In the genomic region with DNA sequence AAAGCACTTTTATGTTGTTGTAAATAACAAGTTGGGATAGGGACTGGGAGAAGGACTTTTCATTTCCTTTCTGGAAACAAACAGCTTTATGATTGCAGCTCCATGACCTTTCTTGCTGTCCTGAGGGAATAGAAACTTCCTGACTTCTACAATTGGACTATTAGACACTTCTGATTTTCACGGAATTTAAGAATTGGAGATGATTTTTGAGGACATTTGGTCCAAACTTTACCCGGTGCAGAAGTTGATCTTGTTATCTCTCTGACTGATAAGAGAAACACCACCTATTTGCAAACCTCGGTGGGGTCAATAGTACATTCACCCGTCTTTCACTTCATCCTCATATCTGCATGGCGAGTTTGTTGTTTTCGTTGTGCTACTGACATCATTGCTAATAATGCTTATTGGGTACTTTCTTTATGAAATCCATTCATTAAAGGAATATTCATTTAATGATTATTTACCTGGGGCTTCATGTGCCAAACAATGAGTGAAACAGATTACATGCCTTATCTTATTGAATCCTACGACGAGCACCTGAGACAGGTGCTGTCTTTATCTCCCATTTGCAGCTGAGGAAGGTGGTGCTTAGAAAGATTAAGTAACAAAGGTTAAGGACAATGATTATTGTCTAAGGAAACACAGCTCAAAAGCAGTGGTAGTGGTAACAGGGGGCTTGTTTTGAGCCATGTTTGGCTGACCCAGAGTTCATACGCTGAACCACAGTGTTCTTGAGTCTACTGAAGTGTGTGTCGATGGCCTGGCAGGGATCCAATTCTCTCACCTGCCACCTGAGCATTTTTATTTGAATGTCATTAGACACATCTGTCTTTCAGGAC, we compare ENCODE assay signal across 9 cellular contexts.
DNase-seq lines count a peak whose midpoint lies in the region; ATAC-seq and TF ChIP-seq lines count a peak whose summit lies in the region.
"Had no signal": no experiment of that assay in that cellular context is flagged by ENCODE, and none has a peak within 500 bp of the region (broad histone marks: within the 10 kb centered on the region; RNA-seq: fewer than 3 reads in every experiment).

No MANE protein-coding gene starts in this region.

- H3K4me2 ChIP-seq in IMR-90 (ENCODE audit: low read depth, low read length) = no peak overlapping the region

- 0 out of 2 replicates have a peak, but pooled peaks cover 3% of the 10 kb centered on the region for H3K9me1 ChIP-seq in IMR-90 (ENCODE audit: insufficient read depth, low read length)

- H2BK120ac ChIP-seq in IMR-90 (ENCODE audit: low read depth, low read length) = peak overlapping the region; percentile 1; the same call in 1 of the 2 replicates

- H2AK9ac ChIP-seq in IMR-90 (replicated peaks; ENCODE audit: low read depth, low read length, poor library complexity) = no peak overlapping the region

- H3K4me3 ChIP-seq in IMR-90 (ENCODE audit: insufficient read depth, low read depth, low read length) (no peak overlapping the region), skeletal muscle tissue (ENCODE audit: low read length in 3 of 3) (peak overlapping the region in 1 of 3 donors; percentile 25), BE2C (ENCODE audit: low read depth, low read length) (no peak overlapping the region)

- no peak for TF ChIP-seq RAD21 in IMR-90 (IDR thresholded peaks at IDR 0.05; ENCODE audit: low read length)

- dilution Hi-C loops in IMR-90 (cut with HindIII; ENCODE audit: low sequenced_read_pairs, unreplicated experiment) = no loop called here

- no peak for TF ChIP-seq POLR2A in IMR-90 (IDR thresholded peaks at IDR 0.05; ENCODE audit: low read depth, low read length)

- ATAC-seq in IMR-90 (ENCODE audit: low read depth) (no peak), left cardiac atrium (peak; percentile 37 to 54)

- CTCF ChIA-PET in IMR-90 (lab: Yijun Ruan, JAX) = interaction anchor here (1.1 to 2.4 kb wide), 3 partner anchors 17 to 459 kb away, joined by 3 to 7 read pairs (median 6); no protein-coding TSS in a partner anchor

- no peak overlapping the region for H3K4ac ChIP-seq in IMR-90 (ENCODE audit: low read depth, low read length)

- intact Hi-C loops in IMR-90 (cut with micrococcal nuclease) (loop anchor here (1.0 to 10.0 kb wide), 4 partner anchors 131 to 457 kb away; no protein-coding TSS in a partner anchor), left cardiac atrium (cut with DNase I) (loop anchor here (5.0 to 10.0 kb wide), 4 partner anchors 127 to 464 kb away; no protein-coding TSS in a partner anchor)

- no peaks in the 10 kb centered on the region for H3K9me3 ChIP-seq in IMR-90 (ENCODE audit: control insufficient read depth, insufficient read depth, low read length)
- no peaks in the 10 kb centered on the region for H3K9me3 ChIP-seq in skeletal muscle tissue (ENCODE audit: control insufficient read depth in 3 of 3, low read length in 3 of 3)
- H3K9me3 ChIP-seq in BE2C = no peaks in the 10 kb centered on the region
- H3K9me3 ChIP-seq: neutrophil had no signal

- H4K20me1 ChIP-seq in IMR-90 (ENCODE audit: insufficient read depth, low read length) = no peaks in the 10 kb centered on the region

- H2AFZ ChIP-seq in IMR-90 (replicated peaks; ENCODE audit: low read length, poor library complexity) = no peak overlapping the region

- DNase-seq in IMR-90 (no peak), NCI-H774 (lab: John Stamatoyannopoulos, UW) (peak; percentile 72), left cardiac atrium (no peak), NCI-H1694 treated with DMSO at 0.1 percent for 48 hours (lab: John Stamatoyannopoulos, UW) (no peak), cerebellar nuclear complex (lab: John Stamatoyannopoulos, UW) (no peak), HT-29 (ENCODE audit: low spot score) (no peak), BE2C (no peak)

- no peak overlapping the region for H4K8ac ChIP-seq in IMR-90 (ENCODE audit: low read depth in 2 of 2, low read length in 2 of 2)

- H4K5ac ChIP-seq in IMR-90 (ENCODE audit: low read depth, low read length) = no peak overlapping the region

- H3K56ac ChIP-seq in IMR-90 (ENCODE audit: extremely low read depth, insufficient read depth, low read length) = no peak overlapping the region; the same call in 1 of the 2 replicates

- no TSS peak for BruUV-seq in IMR-90 (replicated peaks; lab: Mats Ljungman, UMichigan)

- H3K23ac ChIP-seq in IMR-90 (ENCODE audit: low read depth, low read length) = no peak overlapping the region

- WGBS in IMR-90 (ENCODE audit: extremely low coverage in 2 of 2, insufficient read length in 1 of 2), 2 experiments = 100% methylated on average over 1 of the region's 10 CpGs; no CpG with 5 or more reads in 1 of the 2 experiments

- H3K27ac ChIP-seq in IMR-90 (ENCODE audit: insufficient read depth, low read length) (no peak overlapping the region), skeletal muscle tissue (ENCODE audit: low read depth, low read length) (peak overlapping the region; percentile 72)
- H3K27ac ChIP-seq: neutrophil had no signal

- peak overlapping the region; percentile 21; the same call in 1 of the 2 replicates for H2AK5ac ChIP-seq in IMR-90 (ENCODE audit: low read depth, low read length)

- H2BK20ac ChIP-seq in IMR-90 (ENCODE audit: low read depth, low read length) = peak overlapping the region; percentile 34; the same call in 1 of the 2 replicates

- H3K14ac ChIP-seq in IMR-90 (replicated peaks; ENCODE audit: low read depth, low read length) = no peak overlapping the region

- POLR2A ChIA-PET in IMR-90 (lab: Charles Lee; ENCODE audit: unreplicated experiment) = no interaction called here

- no peak for TF ChIP-seq CTCF in IMR-90 (conservative IDR thresholded peaks at IDR 0.05; ENCODE audit: low read depth, low read length)
- TF ChIP-seq CTCF in BE2C (IDR thresholded peaks at IDR 0.05; ENCODE audit: low read depth, low read length) = no peak

- H3K18ac ChIP-seq in IMR-90 (ENCODE audit: low read depth, low read length) = no peak overlapping the region; the same call in 1 of the 2 replicates

- H3K4me1 ChIP-seq in IMR-90 (ENCODE audit: control insufficient read depth, insufficient read depth, low read length) (peaks cover 4% of the 10 kb centered on the region; the same call in 1 of the 2 replicates), skeletal muscle tissue (ENCODE audit: control insufficient read depth in 3 of 3, insufficient read depth in 3 of 3, low read length in 3 of 3) (peaks cover 4 to 20% (median 12%) of the 10 kb centered on the region in 3 donors), BE2C (no peaks in the 10 kb centered on the region; the same call in 1 of the 2 replicates)

- H3K9ac ChIP-seq in IMR-90 (ENCODE audit: low read depth, low read length) (no peak overlapping the region), skeletal muscle tissue (ENCODE audit: low read depth in 1 of 3, low read length in 3 of 3) (no peak overlapping the region)

- in situ Hi-C loops in IMR-90 (cut with MboI; ENCODE audit: low sequenced_read_pairs) = loop anchor here (5.0 to 25.0 kb wide), 3 partner anchors 194 to 709 kb away; no protein-coding TSS in a partner anchor

- H4K91ac ChIP-seq in IMR-90 (ENCODE audit: insufficient read depth, low read depth, low read length) = no peak overlapping the region; the same call in 1 of the 2 replicates

- H3K36me3 ChIP-seq in IMR-90 (ENCODE audit: control insufficient read depth, insufficient read depth, low read length) (no peaks in the 10 kb centered on the region), skeletal muscle tissue (ENCODE audit: control insufficient read depth in 3 of 3, insufficient read depth in 3 of 3, low read length in 3 of 3) (no peaks in the 10 kb centered on the region), BE2C (no peaks in the 10 kb centered on the region)
- H3K36me3 ChIP-seq: neutrophil had no signal

- H3K79me1 ChIP-seq in IMR-90 (ENCODE audit: low read depth in 1 of 2, low read length in 2 of 2) = no peaks in the 10 kb centered on the region

- no peak overlapping the region for H2BK5ac ChIP-seq in IMR-90 (ENCODE audit: low read depth, low read length, poor library complexity, severe bottlenecking)

- H2BK15ac ChIP-seq in IMR-90 (ENCODE audit: low read depth, low read length) = peak overlapping the region; percentile 56; the same call in 1 of the 3 replicates

- H3K27me3 ChIP-seq in IMR-90 (ENCODE audit: control insufficient read depth, insufficient read depth, low read length) = no peaks in the 10 kb centered on the region
- H3K27me3 ChIP-seq in skeletal muscle tissue (ENCODE audit: control insufficient read depth in 3 of 3, insufficient read depth in 3 of 3, low read length in 3 of 3) = no peaks in the 10 kb centered on the region
- H3K27me3 ChIP-seq in BE2C = no peaks in the 10 kb centered on the region
- H3K27me3 ChIP-seq: neutrophil had no signal

TF ChIP-seq in IMR-90, 13 proteins besides CTCF, POLR2A, EP300 and RAD21:
- TF ChIP-seq FOS (IDR thresholded peaks at IDR 0.05; ENCODE audit: low read depth, low read length) (no peak), RCOR1 (IDR thresholded peaks at IDR 0.05; ENCODE audit: insufficient replicate concordance, low read length) (no peak), MAFK (IDR thresholded peaks at IDR 0.05; ENCODE audit: low read depth, low read length) (no peak)
- TF ChIP-seq, protein P1, sequence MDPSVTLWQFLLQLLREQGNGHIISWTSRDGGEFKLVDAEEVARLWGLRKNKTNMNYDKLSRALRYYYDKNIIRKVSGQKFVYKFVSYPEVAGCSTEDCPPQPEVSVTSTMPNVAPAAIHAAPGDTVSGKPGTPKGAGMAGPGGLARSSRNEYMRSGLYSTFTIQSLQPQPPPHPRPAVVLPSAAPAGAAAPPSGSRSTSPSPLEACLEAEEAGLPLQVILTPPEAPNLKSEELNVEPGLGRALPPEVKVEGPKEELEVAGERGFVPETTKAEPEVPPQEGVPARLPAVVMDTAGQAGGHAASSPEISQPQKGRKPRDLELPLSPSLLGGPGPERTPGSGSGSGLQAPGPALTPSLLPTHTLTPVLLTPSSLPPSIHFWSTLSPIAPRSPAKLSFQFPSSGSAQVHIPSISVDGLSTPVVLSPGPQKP (IDR thresholded peaks at IDR 0.05; ENCODE audit: borderline replicate concordance, low read depth, low read length) = no peak
